In the genomic region with DNA sequence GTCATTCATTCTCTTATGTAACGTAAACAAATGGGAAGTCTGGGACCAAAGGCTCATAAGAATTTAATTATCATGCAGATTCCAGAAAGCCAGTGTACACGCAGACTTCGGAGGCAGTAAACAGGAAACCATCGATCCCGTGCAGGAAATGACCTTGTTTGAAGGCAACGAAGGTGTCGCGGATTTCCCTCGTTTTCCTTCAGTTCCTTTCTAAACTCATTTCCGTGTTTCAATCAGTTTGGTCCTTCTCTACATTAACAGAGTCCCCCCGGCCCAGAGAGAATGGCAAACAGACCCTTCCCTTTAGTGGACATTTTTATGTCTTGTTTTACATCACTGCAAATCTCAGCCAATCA, we compare ENCODE assay signal across 1 cellular context.
TF ChIP-seq lines count a peak whose summit lies in the region.

No MANE protein-coding gene starts in this region.

TF ChIP-seq in A549, 52 proteins besides CTCF, POLR2A, EP300 and RAD21 (continued from another document):
- TF ChIP-seq MAZ (IDR thresholded peaks at IDR 0.05; ENCODE audit: borderline replicate concordance, low read depth, low read length) (no peak), RARB (CRISPR knock-in tag; IDR thresholded peaks at IDR 0.05) (0 out of 2 replicates have a peak, but pooled peaks have one; percentile 30), GATA3 (IDR thresholded peaks at IDR 0.05; ENCODE audit: borderline replicate concordance) (no peak), JUNB (IDR thresholded peaks at IDR 0.05) (no peak), ESRRA (IDR thresholded peaks at IDR 0.05; ENCODE audit: borderline replicate concordance, low read length) (no peak), ZNF302 (CRISPR knock-in tag; IDR thresholded peaks at IDR 0.05) (no peak), CBX8 (IDR thresholded peaks at IDR 0.05) (no peak), POLR2AphosphoS2 (conservative IDR thresholded peaks at IDR 0.05; ENCODE audit: low read length) (no peak)
- TF ChIP-seq, protein P1, sequence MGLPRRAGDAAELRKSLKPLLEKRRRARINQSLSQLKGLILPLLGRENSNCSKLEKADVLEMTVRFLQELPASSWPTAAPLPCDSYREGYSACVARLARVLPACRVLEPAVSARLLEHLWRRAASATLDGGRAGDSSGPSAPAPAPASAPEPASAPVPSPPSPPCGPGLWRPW (IDR thresholded peaks at IDR 0.05): no peak
- TF ChIP-seq, protein P2, sequence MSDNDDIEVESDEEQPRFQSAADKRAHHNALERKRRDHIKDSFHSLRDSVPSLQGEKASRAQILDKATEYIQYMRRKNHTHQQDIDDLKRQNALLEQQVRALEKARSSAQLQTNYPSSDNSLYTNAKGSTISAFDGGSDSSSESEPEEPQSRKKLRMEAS (IDR thresholded peaks at IDR 0.05): 0 out of 2 replicates have a peak, but pooled peaks have one; percentile 38
